In the genomic region with DNA sequence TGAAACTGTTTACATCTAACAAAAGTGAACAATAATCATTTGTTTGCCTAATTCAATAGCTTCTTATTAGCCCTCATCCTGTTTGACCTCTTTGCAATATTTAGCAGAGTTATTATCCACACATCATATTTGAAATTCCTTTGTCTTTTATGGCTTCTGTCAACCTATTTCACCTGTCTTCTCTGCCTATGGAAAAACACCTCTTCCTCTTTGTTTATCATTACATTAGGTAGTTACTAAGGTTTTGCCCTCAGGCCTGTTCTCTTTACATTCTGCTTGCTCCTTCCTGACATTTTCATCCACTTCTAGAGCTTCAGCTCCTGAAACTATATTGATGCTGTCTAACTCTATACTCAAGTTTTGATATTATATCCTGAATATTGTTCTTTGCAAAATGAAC, we compare ENCODE assay signal across 15 cellular contexts.
DNase-seq lines count a peak whose midpoint lies in the region; TF ChIP-seq lines count a peak whose summit lies in the region.
"Had no signal": no experiment of that assay in that cellular context is flagged by ENCODE, and none has a peak within 500 bp of the region (broad histone marks: within the 10 kb centered on the region; RNA-seq: fewer than 3 reads in every experiment).

No MANE protein-coding gene starts in this region.

- no peaks in the 10 kb centered on the region for H3K79me1 ChIP-seq in trophoblast cell (ENCODE audit: low read length)

- H4K91ac ChIP-seq in trophoblast cell (ENCODE audit: low read depth, low read length), result no peak overlapping the region

- no peak overlapping the region for H4K12ac ChIP-seq in trophoblast cell (ENCODE audit: low read depth, low read length)

- H3K18ac ChIP-seq in trophoblast cell (ENCODE audit: low read length), result no peak overlapping the region

- no peak for TF ChIP-seq CTCF in neural progenitor cell (IDR thresholded peaks at IDR 0.05)

- no peak overlapping the region for H3K23ac ChIP-seq in trophoblast cell (ENCODE audit: low read length)

- H3K4me3 Mint-ChIP-seq in neural progenitor cell, result no peak overlapping the region
- H3K4me3 Mint-ChIP-seq: CD4-positive, alpha-beta memory T cell had no signal

- H3K27ac ChIP-seq in trophoblast cell (ENCODE audit: low read depth, low read length) (no peak overlapping the region), neural progenitor cell (no peak overlapping the region)
- H3K27ac ChIP-seq: C4-2B, GM23248 had no signal

- no peak overlapping the region for H3K27ac Mint-ChIP-seq in neural progenitor cell
- H3K27ac Mint-ChIP-seq: CD4-positive, alpha-beta memory T cell had no signal

- H3F3A ChIP-seq in neural progenitor cell (ENCODE audit: low read depth), result peaks cover 9% of the 10 kb centered on the region

- no peaks in the 10 kb centered on the region for H3K9me3 Mint-ChIP-seq in neural progenitor cell

- no peaks in the 10 kb centered on the region for H4K20me1 ChIP-seq in neural progenitor cell (ENCODE audit: low read depth)

- H4K8ac ChIP-seq in trophoblast cell (ENCODE audit: low read depth, low read length), result no peak overlapping the region

- DNase-seq in NCI-H2081 (lab: John Stamatoyannopoulos, UW), result peak; percentile 47 to 75
- no peak for DNase-seq in NCI-H2081 treated with DMSO at 0.1 percent for 48 hours (lab: John Stamatoyannopoulos, UW)
- peak; percentile 12 to 37 for DNase-seq in NCI-H1930 (lab: John Stamatoyannopoulos, UW)
- DNase-seq in NCI-H748 treated with DMSO at 0.1 percent for 48 hours (lab: John Stamatoyannopoulos, UW), result peak; percentile 28
- DNase-seq in trophoblast cell, result peak; percentile 3 to 80
- DNase-seq in neural progenitor cell (ENCODE audit: low spot score), result no peak
- no peak for DNase-seq in A172 (ENCODE audit: low spot score)
- no peak for DNase-seq in AG08395 (ENCODE audit: low spot score)
- DNase-seq: BE2C; CD4-positive, alpha-beta memory T cell; DMS153; GM23248; H7 had no signal

- H3K4me1 ChIP-seq in trophoblast cell (ENCODE audit: control insufficient read depth in 1 of 2, insufficient read depth in 2 of 2, low read length in 2 of 2) (peaks cover 0 to 4% of the 10 kb centered on the region in 2 experiments), neural progenitor cell (peaks cover 14% of the 10 kb centered on the region)
- H3K4me1 ChIP-seq: BE2C had no signal

- H3K4me2 ChIP-seq in trophoblast cell (ENCODE audit: low read length) (no peak overlapping the region), neural progenitor cell (no peak overlapping the region)

- H2BK5ac ChIP-seq in trophoblast cell (ENCODE audit: low read depth, low read length, poor library complexity), result no peak overlapping the region

- H3K27me3 ChIP-seq in trophoblast cell (ENCODE audit: insufficient read depth, low read length) (no peaks in the 10 kb centered on the region), neural progenitor cell (no peaks in the 10 kb centered on the region)
- H3K27me3 ChIP-seq: BE2C had no signal

- H3K36me3 Mint-ChIP-seq in neural progenitor cell, result no peaks in the 10 kb centered on the region
- H3K36me3 Mint-ChIP-seq: CD4-positive, alpha-beta memory T cell had no signal

- H3K4me3 ChIP-seq in trophoblast cell (ENCODE audit: low read depth, low read length) (no peak overlapping the region), neural progenitor cell (no peak overlapping the region)
- H3K4me3 ChIP-seq: GM12878, GM23248 had no signal

- no peaks in the 10 kb centered on the region for H3K27me3 Mint-ChIP-seq in neural progenitor cell (ENCODE audit: insufficient read depth, low read depth)

- H2AFZ ChIP-seq in trophoblast cell (ENCODE audit: insufficient read depth, low read length, poor library complexity) (no peak overlapping the region), neural progenitor cell (replicated peaks) (no peak overlapping the region)
- H2AFZ ChIP-seq: GM23248 had no signal

- H3K9me3 ChIP-seq in trophoblast cell (ENCODE audit: insufficient read depth, low read depth, low read length) (no peaks in the 10 kb centered on the region), neural progenitor cell (ENCODE audit: low read depth) (no peaks in the 10 kb centered on the region)
- H3K9me3 ChIP-seq: BE2C had no signal

- H3K79me2 ChIP-seq in trophoblast cell (ENCODE audit: control insufficient read depth, insufficient read depth, low read length, poor library complexity) (no peaks in the 10 kb centered on the region), neural progenitor cell (ENCODE audit: low read depth) (no peaks in the 10 kb centered on the region)

- H2BK12ac ChIP-seq in trophoblast cell (ENCODE audit: low read length), result no peak overlapping the region

- H3K9ac ChIP-seq in trophoblast cell (ENCODE audit: low read length) (no peak overlapping the region), neural progenitor cell (no peak overlapping the region)
- H3K9ac ChIP-seq: GM23248 had no signal

- no peak overlapping the region for H3K14ac ChIP-seq in trophoblast cell (ENCODE audit: low read length)

- no peak overlapping the region for H2BK120ac ChIP-seq in trophoblast cell (ENCODE audit: insufficient read depth, low read length, poor library complexity)

- H3K4me1 Mint-ChIP-seq in neural progenitor cell, result no peaks in the 10 kb centered on the region
- H3K4me1 Mint-ChIP-seq: CD4-positive, alpha-beta memory T cell had no signal

- no peaks in the 10 kb centered on the region for H3K36me3 ChIP-seq in trophoblast cell (ENCODE audit: control insufficient read depth in 1 of 2, insufficient read depth in 2 of 2, low read length in 2 of 2)
- H3K36me3 ChIP-seq in neural progenitor cell, result no peaks in the 10 kb centered on the region
- H3K36me3 ChIP-seq: BE2C had no signal

- no peak overlapping the region for H2AK5ac ChIP-seq in trophoblast cell (ENCODE audit: low read length)

- H3K4ac ChIP-seq in trophoblast cell (ENCODE audit: low read depth, low read length), result no peak overlapping the region

Comparison
In these comparisons a context has a peak if more than half of its experiments do, and no peak if none do; other contexts are left out.
1. DNase-seq: peak in NCI-H2081 (2 of 2), NCI-H1930 (2 of 2), NCI-H748 treated with DMSO at 0.1 percent for 48 hours (single experiment) and trophoblast cell (2 of 2); none in NCI-H2081 treated with DMSO at 0.1 percent for 48 hours (single experiment), neural progenitor cell (single experiment), A172 (single experiment) and AG08395 (single experiment).